ENCODE assay signal across 10 cellular contexts in the genomic region with DNA sequence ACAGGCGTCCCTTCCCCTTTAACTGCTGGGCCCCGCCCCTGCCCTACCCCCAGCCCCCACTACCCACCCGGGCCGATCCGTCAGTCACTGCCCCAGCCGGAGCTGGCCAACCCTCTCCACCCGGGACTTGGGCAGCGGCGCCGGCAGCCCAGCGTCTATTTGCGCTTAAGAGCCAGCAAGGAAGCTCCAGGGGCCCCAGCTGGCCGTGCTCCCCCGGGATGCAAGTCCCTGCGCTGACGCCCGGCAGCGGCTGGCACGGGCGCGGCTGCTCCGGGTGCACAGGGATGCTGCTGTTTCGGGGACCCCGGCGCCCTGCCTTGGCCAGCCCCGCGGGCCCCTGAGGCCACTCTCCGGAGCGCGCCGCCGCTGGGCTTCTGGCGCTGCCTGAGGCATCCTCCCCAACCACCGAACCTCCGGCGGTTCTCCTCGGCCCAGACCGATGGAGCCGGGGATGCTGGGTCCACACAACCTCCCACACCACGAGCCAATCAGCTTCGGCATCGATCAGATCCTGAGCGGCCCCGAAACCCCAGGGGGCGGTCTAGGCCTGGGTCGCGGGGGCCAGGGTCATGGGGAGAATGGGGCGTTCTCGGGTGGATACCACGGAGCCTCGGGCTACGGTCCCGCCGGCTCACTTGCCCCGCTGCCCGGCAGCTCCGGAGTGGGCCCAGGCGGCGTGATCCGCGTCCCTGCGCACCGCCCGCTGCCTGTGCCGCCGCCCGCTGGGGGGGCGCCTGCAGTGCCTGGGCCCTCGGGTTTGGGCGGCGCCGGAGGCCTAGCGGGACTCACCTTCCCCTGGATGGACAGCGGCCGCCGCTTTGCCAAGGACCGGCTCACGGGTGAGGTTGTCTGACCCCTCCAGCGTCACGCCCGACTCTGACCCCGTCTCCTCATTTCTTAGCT. TPM values are rescaled to one million over a fixed set of nuclear protein-coding genes. Genes with fewer than 3 reads are reported as not detected.
DNase-seq lines count a peak whose midpoint lies in the region; ATAC-seq, FAIRE-seq and TF ChIP-seq lines count a peak whose summit lies in the region.
"Had no signal": no experiment of that assay in that cellular context is flagged by ENCODE, and none has a peak within 500 bp of the region (broad histone marks: within the 10 kb centered on the region; RNA-seq: fewer than 3 reads in every experiment).

Gene TLX2 (plus strand): TSS at position 83 of the 903 bp plus-strand sequence. CDS start 357 bp downstream, at position 440.

- H3K4me1 Mint-ChIP-seq in activated naive CD4-positive, alpha-beta T cell treated with anti-CD3 and anti-CD28 coated beads, Interleukin-2, amount 50 U/mL, for 24 hours, result peaks cover 17% of the 10 kb centered on the region

- H3K4me3 ChIP-seq in PC-3 (ENCODE audit: low read length), result peak within 1 kb of the TSS; percentile 69
- H3K4me3 ChIP-seq in iPS DF 6.9 (ENCODE audit: low read length), result peak within 1 kb of the TSS; percentile 16; the same call in 1 of the 2 replicates
- H3K4me3 ChIP-seq in stomach, result peak within 1 kb of the TSS in 3 of 4 donors; percentile 16 to 55 (median 18)

- no peak for TF ChIP-seq CTCF in PC-3 (conservative IDR thresholded peaks at IDR 0.05; ENCODE audit: low read depth, low read length)
- no peak for TF ChIP-seq CTCF in stomach (IDR thresholded peaks at IDR 0.05)

- no peaks in the 10 kb centered on the region for H3K79me2 ChIP-seq in PC-3 (ENCODE audit: low read length)

- no peaks in the 10 kb centered on the region for H3K9me3 Mint-ChIP-seq in activated naive CD4-positive, alpha-beta T cell treated with anti-CD3 and anti-CD28 coated beads, Interleukin-2, amount 50 U/mL, for 24 hours

- H3K9me3 ChIP-seq in PC-3 (ENCODE audit: low read length) (no peaks in the 10 kb centered on the region), iPS DF 6.9 (ENCODE audit: control insufficient read depth, insufficient read depth, low read length) (no peaks in the 10 kb centered on the region), stomach (no peaks in the 10 kb centered on the region)

- peak; percentile 63 for ATAC-seq in PC-3
- no peak for ATAC-seq in HG02852 (IDR thresholded peaks at IDR 0.05; ENCODE audit: unreplicated experiment)
- no peak for ATAC-seq in HG03442 (IDR thresholded peaks at IDR 0.05; ENCODE audit: unreplicated experiment)

- no peaks in the 10 kb centered on the region for H3K9me2 ChIP-seq in PC-3 (replicated peaks; ENCODE audit: low read length)

- H3K27ac Mint-ChIP-seq in activated naive CD4-positive, alpha-beta T cell treated with anti-CD3 and anti-CD28 coated beads, Interleukin-2, amount 50 U/mL, for 24 hours, result no peak within 1 kb of the TSS

- H4K20me1 ChIP-seq in PC-3 (ENCODE audit: low read length), result no peaks in the 10 kb centered on the region

- intact Hi-C loops in PC-3 (cut with micrococcal nuclease), result no loop called here
- intact Hi-C loops in stomach (cut with DNase I; ENCODE audit: low total_unique reads), result no loop called here

- H3K9ac ChIP-seq in PC-3 (ENCODE audit: low read length), result peak within 1 kb of the TSS; percentile 33; the same call in 1 of the 2 replicates

- peak within 1 kb of the TSS; percentile 80 for H3K4me3 Mint-ChIP-seq in activated naive CD4-positive, alpha-beta T cell treated with anti-CD3 and anti-CD28 coated beads, Interleukin-2, amount 50 U/mL, for 24 hours

- TF ChIP-seq EP300 in stomach (IDR thresholded peaks at IDR 0.05), result no peak

- H3K27ac ChIP-seq in PC-3 (ENCODE audit: low read length) (no peak within 1 kb of the TSS), iPS DF 6.9 (ENCODE audit: low read length) (no peak within 1 kb of the TSS), stomach (no peak within 1 kb of the TSS)

- peaks cover 6% of the 10 kb centered on the region for H3K36me3 Mint-ChIP-seq in activated naive CD4-positive, alpha-beta T cell treated with anti-CD3 and anti-CD28 coated beads, Interleukin-2, amount 50 U/mL, for 24 hours

- POLR2A ChIA-PET in PC-3 (lab: Charles Lee; ENCODE audit: unreplicated experiment), result no interaction called here

- CTCF ChIA-PET in PC-3 (lab: Charles Lee), result interaction anchor here (0.5 to 0.8 kb wide), 2 partner anchors 31 to 40 kb away, joined by 7 read pairs; no protein-coding TSS in a partner anchor

- no peaks in the 10 kb centered on the region for H3K27me3 ChIP-seq in PC-3 (ENCODE audit: low read length)
- H3K27me3 ChIP-seq in iPS DF 6.9 (ENCODE audit: control insufficient read depth, insufficient read depth, low read length), result peaks cover 81% of the 10 kb centered on the region
- peaks cover 38 to 100% (median 90%) of the 10 kb centered on the region in 3 donors for H3K27me3 ChIP-seq in stomach

- no CpG with 5 or more reads among the region's 82 CpGs for WGBS in iPS DF 6.9 (ENCODE audit: insufficient coverage, insufficient read length)
- 3 to 8% (median 4%) methylated on average over 35 to 82 of the region's 82 CpGs for WGBS in stomach, 5 donors

- 0 out of 2 replicates have a peak, but pooled peaks cover 3% of the 10 kb centered on the region for H3K4me1 ChIP-seq in PC-3 (ENCODE audit: insufficient read depth, low read length)
- H3K4me1 ChIP-seq in iPS DF 6.9 (ENCODE audit: control insufficient read depth, insufficient read depth, low read length), result peaks cover 9% of the 10 kb centered on the region
- peaks cover 32 to 39% (median 35%) of the 10 kb centered on the region in 4 donors for H3K4me1 ChIP-seq in stomach

- H2AFZ ChIP-seq in PC-3 (ENCODE audit: low read length), result peak within 1 kb of the TSS; percentile 91

- peaks cover 57% of the 10 kb centered on the region for H3K27me3 Mint-ChIP-seq in activated naive CD4-positive, alpha-beta T cell treated with anti-CD3 and anti-CD28 coated beads, Interleukin-2, amount 50 U/mL, for 24 hours

- H3F3A ChIP-seq in PC-3 (ENCODE audit: low read length, unreplicated experiment), result no peaks in the 10 kb centered on the region

- H3K4me2 ChIP-seq in PC-3 (ENCODE audit: low read length), result peak within 1 kb of the TSS; percentile 82

- TF ChIP-seq POLR2A in stomach (IDR thresholded peaks at IDR 0.05) (no peak), GM12892 (IDR thresholded peaks at IDR 0.05; ENCODE audit: low read depth, low read length) (no peak)

- H3K36me3 ChIP-seq in PC-3 (ENCODE audit: low read depth, low read length) (no peaks in the 10 kb centered on the region), iPS DF 6.9 (ENCODE audit: control insufficient read depth, insufficient read depth, low read length) (no peaks in the 10 kb centered on the region), stomach (no peaks in the 10 kb centered on the region)

- BruUV-seq in PC-3 (replicated peaks; lab: Mats Ljungman, UMichigan), result no TSS peak

- no peak for DNase-seq in activated naive CD4-positive, alpha-beta T cell (lab: John Stamatoyannopoulos, UW)
- DNase-seq in PC-3, result peak; percentile 33
- DNase-seq in iPS DF 6.9 (ENCODE audit: low read depth, low spot score), result no peak
- DNase-seq in stomach, result no peak
- DNase-seq in GM12892 (ENCODE audit: insufficient read length), result no peak

- no peak for FAIRE-seq in GM12892 (lab: Jason Lieb, UNC)
- FAIRE-seq: colon had no signal

RNA-seq across cellular contexts. Expression of gene TLX2, which starts in this region (rescaled TPM):
- 3.1 and 3.4 TPM in 2 replicates for total RNA-seq in PC-3 (2014; rRNA removed)
- total RNA-seq in stomach, result under 1 TPM in 1 of 5 donors, not detected in 4; 0.73 TPM
- polyA plus RNA-seq in stomach, result under 1 TPM in 1 of 3 donors, not detected in 2; 0.28 TPM
- not detected for polyA plus RNA-seq in GM12892 (2012; ENCODE audit: missing spikeins)
- total RNA-seq: Daoy had no signal

Comparison
In these comparisons a context has a peak if more than half of its experiments do, and no peak if none do; other contexts are left out.
1. H3K4me3 ChIP-seq: peak in every context shown above with its lines; median percentile 69 in PC-3; 18 in stomach; 16 in iPS DF 6.9.